ENCODE assay signal across 4 cellular contexts in the genomic region with DNA sequence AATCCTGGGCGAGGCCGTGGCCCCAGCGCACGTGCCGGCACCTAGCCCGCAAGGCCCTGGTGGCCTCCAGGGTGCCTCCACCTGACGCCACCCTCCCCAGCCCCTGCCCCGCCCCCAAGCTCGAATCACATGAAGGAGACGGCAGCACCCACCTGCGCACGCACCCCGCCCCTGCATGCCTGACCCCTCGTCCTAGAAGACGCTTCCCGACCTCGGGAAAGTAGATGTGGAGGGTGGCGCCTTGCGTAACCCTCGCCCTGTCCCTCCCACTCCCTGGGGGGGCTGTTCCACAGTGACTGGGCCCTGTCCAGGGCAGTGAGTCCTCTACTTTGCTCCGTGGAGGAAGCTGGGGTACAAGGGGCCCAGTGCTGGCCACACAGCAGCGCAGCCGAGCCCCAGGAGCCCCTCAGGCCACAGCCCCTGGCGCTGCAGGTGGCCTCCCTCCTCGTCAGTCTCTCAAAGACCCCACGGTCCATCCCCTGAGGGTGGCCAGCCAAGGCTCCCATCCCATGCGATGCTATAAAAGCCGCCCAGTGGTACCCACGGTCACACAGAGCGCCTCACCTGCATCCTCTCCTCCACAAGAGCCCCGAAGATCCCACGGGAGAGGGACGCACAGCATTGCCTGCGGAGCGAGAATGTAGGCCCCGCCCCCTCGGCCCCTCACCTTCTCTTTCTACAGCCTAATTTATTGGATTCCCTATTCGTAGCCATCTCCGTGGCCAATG.
A peak's percentile ranks its signal among the peaks of the same experiment; 100 is the strongest.
DNase-seq lines count a peak whose midpoint lies in the region; TF ChIP-seq lines count a peak whose summit lies in the region.
"Not testable (repeated sequence)": the region's sequence is repeated elsewhere in the genome, so short reads cannot be mapped to it uniquely, and the experiment has no call there.

No MANE protein-coding gene starts in this region.

- not testable (repeated sequence) for H3K27ac ChIP-seq in sigmoid colon

- H3K36me3 Mint-ChIP-seq in activated CD4-positive, alpha-beta T cell treated with anti-CD3 and anti-CD28 coated beads, Interleukin-2, amount 10 ng/mL, durations not matched to agents 24 days and 14 days (ENCODE audit: low read depth); chondrocyte (ENCODE audit: low read depth): not testable (repeated sequence)

- H3K4me1 Mint-ChIP-seq in activated CD4-positive, alpha-beta T cell treated with anti-CD3 and anti-CD28 coated beads, Interleukin-2, amount 10 ng/mL, durations not matched to agents 24 days and 14 days; chondrocyte (ENCODE audit: low read depth): not testable (repeated sequence)

- intact Hi-C loops in activated CD4-positive, alpha-beta T cell treated with anti-CD3 and anti-CD28 coated beads, Interleukin-2, amount 10 ng/mL, durations not matched to agents 24 days and 14 days (cut with micrococcal nuclease); sigmoid colon (cut with DNase I): not testable (repeated sequence)

- not testable (repeated sequence) for H3K4me1 ChIP-seq in sigmoid colon

- H3K27me3 Mint-ChIP-seq in activated CD4-positive, alpha-beta T cell treated with anti-CD3 and anti-CD28 coated beads, Interleukin-2, amount 10 ng/mL, durations not matched to agents 24 days and 14 days; chondrocyte (ENCODE audit: low read depth): not testable (repeated sequence)

- H3K9me3 Mint-ChIP-seq in activated CD4-positive, alpha-beta T cell treated with anti-CD3 and anti-CD28 coated beads, Interleukin-2, amount 10 ng/mL, durations not matched to agents 24 days and 14 days: not testable (repeated sequence)
- peaks cover 17% of the 10 kb centered on the region for H3K9me3 Mint-ChIP-seq in chondrocyte (ENCODE audit: low read depth)

- TF ChIP-seq EP300 in sigmoid colon (IDR thresholded peaks at IDR 0.05): not testable (repeated sequence)

- H3K36me3 ChIP-seq in sigmoid colon: not testable (repeated sequence)

- not testable (repeated sequence) for H3K27ac Mint-ChIP-seq in activated CD4-positive, alpha-beta T cell treated with anti-CD3 and anti-CD28 coated beads, Interleukin-2, amount 10 ng/mL, durations not matched to agents 24 days and 14 days; chondrocyte (ENCODE audit: unreplicated experiment)

- H3K9me3 ChIP-seq in sigmoid colon: not testable (repeated sequence)

- WGBS in sigmoid colon, 2 donors: 86 to 90% methylated on average over 39 of the region's 39 CpGs

- peak; percentile 34 for DNase-seq in activated CD4-positive, alpha-beta T cell treated with anti-CD3 and anti-CD28 coated beads, Interleukin-2, amount 10 ng/mL, durations not matched to agents 24 days and 14 days
- DNase-seq in chondrocyte (ENCODE audit: low spot score) (peak; percentile 88), mesenteric fat pad (ENCODE audit: low spot score) (peak; percentile 76), sigmoid colon (peak; percentile 51)

- H3K4me3 Mint-ChIP-seq in activated CD4-positive, alpha-beta T cell treated with anti-CD3 and anti-CD28 coated beads, Interleukin-2, amount 10 ng/mL, durations not matched to agents 24 days and 14 days; chondrocyte (ENCODE audit: unreplicated experiment): not testable (repeated sequence)

- not testable (repeated sequence) for TF ChIP-seq POLR2A in sigmoid colon (IDR thresholded peaks at IDR 0.05)

- H3K4me3 ChIP-seq in sigmoid colon: not testable (repeated sequence)

- TF ChIP-seq CTCF in chondrocyte (IDR thresholded peaks at IDR 0.05); sigmoid colon (IDR thresholded peaks at IDR 0.05): not testable (repeated sequence)

- H3K27me3 ChIP-seq in sigmoid colon: peaks cover 11 to 41% (median 15%) of the 10 kb centered on the region in 3 donors

Comparison
In these comparisons a context has a peak if more than half of its experiments do, and no peak if none do; other contexts are left out.
1. DNase-seq: peak in every context shown above with its lines; median percentile 88 in chondrocyte; 76 in mesenteric fat pad; 51 in sigmoid colon; 34 in activated CD4-positive, alpha-beta T cell treated with anti-CD3 and anti-CD28 coated beads, Interleukin-2, amount 10 ng/mL, durations not matched to agents 24 days and 14 days.